14 cellular contexts compared by ENCODE assay signal in genomic region chr12:116293687-116294463, GRCh38. TPM values are rescaled to one million over a fixed set of nuclear protein-coding genes. Genes with fewer than 3 reads are reported as not detected.
DNase-seq lines count a peak whose midpoint lies in the region; ATAC-seq and TF ChIP-seq lines count a peak whose summit lies in the region.
"Had no signal": no experiment of that assay in that cellular context is flagged by ENCODE, and none has a peak within 500 bp of the region (broad histone marks: within the 10 kb centered on the region; RNA-seq: fewer than 3 reads in every experiment).

No MANE protein-coding gene starts in this region.

- TF ChIP-seq CTCF in PC-3 (conservative IDR thresholded peaks at IDR 0.05; ENCODE audit: low read depth, low read length) (no peak), endodermal cell (conservative IDR thresholded peaks at IDR 0.05) (no peak), thyroid gland (IDR thresholded peaks at IDR 0.05) (peak in 1 of 6 experiments; percentile 18)

- H3K9me3 Mint-ChIP-seq in endodermal cell = no peaks in the 10 kb centered on the region

- no peaks in the 10 kb centered on the region for H3K9me3 ChIP-seq in PC-3 (ENCODE audit: low read length)
- no peaks in the 10 kb centered on the region for H3K9me3 ChIP-seq in endodermal cell (ENCODE audit: control insufficient read depth, low read length)
- H3K9me3 ChIP-seq in thyroid gland = no peaks in the 10 kb centered on the region

- H3K36me3 Mint-ChIP-seq in endodermal cell (ENCODE audit: low read depth) = no peaks in the 10 kb centered on the region
- H3K36me3 Mint-ChIP-seq: IgD-negative memory B cell had no signal

- H3F3A ChIP-seq in PC-3 (ENCODE audit: low read length, unreplicated experiment) = no peaks in the 10 kb centered on the region

- 71 to 92% methylated on average over 1 to 4 of the region's 4 CpGs for WGBS in endodermal cell (ENCODE audit: insufficient coverage in 1 of 2, insufficient read length in 1 of 2), 2 experiments
- WGBS in thyroid gland, 2 donors = 67 to 71% methylated on average over 4 of the region's 4 CpGs

- ATAC-seq in PC-3 (peak; percentile 27; the same call in 1 of the 2 replicates), HG03521 (IDR thresholded peaks at IDR 0.05; ENCODE audit: unreplicated experiment) (no peak)

- no peaks in the 10 kb centered on the region for H4K20me1 ChIP-seq in PC-3 (ENCODE audit: low read length)

- H3K27me3 ChIP-seq in PC-3 (ENCODE audit: low read length) (no peaks in the 10 kb centered on the region), endodermal cell (ENCODE audit: control insufficient read depth, insufficient read depth, low read length, poor library complexity, severe bottlenecking) (no peaks in the 10 kb centered on the region), thyroid gland (no peaks in the 10 kb centered on the region)

- no peak overlapping the region for H3K4me3 ChIP-seq in PC-3 (ENCODE audit: low read length)
- peak overlapping the region; percentile 5 for H3K4me3 ChIP-seq in endodermal cell (ENCODE audit: low read length)
- no peak overlapping the region for H3K4me3 ChIP-seq in thyroid gland (replicated peaks in 1 of 3)

- no peak overlapping the region for H3K4me3 Mint-ChIP-seq in endodermal cell
- H3K4me3 Mint-ChIP-seq: IgD-negative memory B cell had no signal

- H3K36me3 ChIP-seq in PC-3 (ENCODE audit: low read depth, low read length) (no peaks in the 10 kb centered on the region), endodermal cell (ENCODE audit: control insufficient read depth, insufficient read depth, low read length) (no peaks in the 10 kb centered on the region), thyroid gland (no peaks in the 10 kb centered on the region)

- no peak overlapping the region for H3K4me2 ChIP-seq in PC-3 (ENCODE audit: low read length)

- no peak for TF ChIP-seq POLR2A in thyroid gland (IDR thresholded peaks at IDR 0.05)

- H3K4me1 ChIP-seq in PC-3 (ENCODE audit: insufficient read depth, low read length) = peaks cover under 1% of the 10 kb centered on the region; the same call in 1 of the 2 replicates
- H3K4me1 ChIP-seq in endodermal cell (ENCODE audit: control insufficient read depth, insufficient read depth, low read length) = peaks cover 14% of the 10 kb centered on the region
- H3K4me1 ChIP-seq in thyroid gland = peaks cover 16 to 19% of the 10 kb centered on the region in 2 donors

- H3K27me3 Mint-ChIP-seq in endodermal cell (ENCODE audit: insufficient read depth) = no peaks in the 10 kb centered on the region

- H3K4me1 Mint-ChIP-seq in endodermal cell = peaks cover 24% of the 10 kb centered on the region

- POLR2A ChIA-PET in PC-3 (lab: Charles Lee; ENCODE audit: unreplicated experiment) = no interaction called here

- intact Hi-C loops in PC-3 (cut with micrococcal nuclease) (no loop called here), thyroid gland (cut with DNase I) (no loop called here)

- H3K79me2 ChIP-seq in PC-3 (ENCODE audit: low read length) = no peaks in the 10 kb centered on the region

- DNase-seq in PC-3 = no peak
- DNase-seq in endodermal cell = no peak
- DNase-seq in midbrain (lab: John Stamatoyannopoulos, UW) = peak; percentile 47
- DNase-seq in thyroid gland = no peak
- no peak for DNase-seq in NCI-H146 (lab: John Stamatoyannopoulos, UW)
- DNase-seq in SIG-M5 (lab: John Stamatoyannopoulos, UW) = no peak
- DNase-seq: C1 segment of cervical spinal cord, NCI-H1436, NCI-H2081 treated with DMSO at 0.1 percent for 48 hours, NCI-H226, NCI-H526 treated with DMSO at 0.1 percent for 48 hours, OCI-M1 had no signal

- H3K27ac ChIP-seq in PC-3 (ENCODE audit: low read length) = no peak overlapping the region
- H3K27ac ChIP-seq in endodermal cell (ENCODE audit: low read depth, low read length) = no peak overlapping the region
- H3K27ac ChIP-seq in thyroid gland = peak overlapping the region; percentile 12 to 55 (median 42)

- BruUV-seq in PC-3 (replicated peaks; lab: Mats Ljungman, UMichigan) = no TSS peak

- H2AFZ ChIP-seq in PC-3 (ENCODE audit: low read length) = no peak overlapping the region

- H3K9me2 ChIP-seq in PC-3 (replicated peaks; ENCODE audit: low read length) = 0 out of 2 replicates have a peak, but pooled peaks cover 4% of the 10 kb centered on the region

- CTCF ChIA-PET in PC-3 (lab: Charles Lee) = no interaction called here

- H3K9ac ChIP-seq in PC-3 (ENCODE audit: low read length) = no peak overlapping the region
- no peak overlapping the region for H3K9ac ChIP-seq in endodermal cell (ENCODE audit: extremely low read depth, low read length, poor library complexity, severe bottlenecking)

- no peak overlapping the region for H3K27ac Mint-ChIP-seq in endodermal cell
- H3K27ac Mint-ChIP-seq: IgD-negative memory B cell had no signal

RNA-seq across cellular contexts. Expression of gene MED13L, which starts 16.4 kb away (rescaled TPM):
- 61.2 and 71.6 TPM in 2 replicates for total RNA-seq in PC-3 (2014; rRNA removed)
- 100 to 1,000 TPM; 101 to 111 TPM for total RNA-seq in endodermal cell
- polyA plus RNA-seq in endodermal cell (2013, experiment 1 of 2) = 44.3 TPM
- 44.0 TPM for polyA plus RNA-seq in endodermal cell (2013, experiment 2 of 2)
- 100 to 1,000 TPM; 168 to 349 (median 246) TPM for total RNA-seq in thyroid gland

Comparison
In these comparisons a context has a peak if more than half of its experiments do, and no peak if none do; other contexts are left out.
1. H3K27ac ChIP-seq: peak in thyroid gland (3 of 3); none in PC-3 (single experiment) and endodermal cell (single experiment).